27 cellular contexts compared by ENCODE assay signal in the genomic region with DNA sequence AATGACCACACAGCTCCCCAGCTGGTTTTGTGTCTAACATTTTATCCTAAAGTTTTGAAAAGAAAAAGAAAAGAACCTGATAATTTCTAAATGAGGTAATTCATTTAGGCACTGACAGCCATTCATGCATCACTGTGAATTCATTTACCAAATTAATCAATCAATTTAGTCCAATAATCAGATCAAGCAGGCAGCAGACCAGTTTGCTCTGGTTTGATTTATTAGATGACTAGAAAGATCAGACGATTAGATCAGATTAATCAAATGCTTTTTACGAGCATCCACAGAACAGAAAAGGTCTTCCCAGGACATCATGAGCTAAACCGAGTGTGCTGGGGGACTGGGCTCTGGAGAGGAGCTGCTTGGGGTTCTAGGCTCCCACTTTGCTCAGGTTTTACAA.
"Had no signal": no experiment of that assay in that cellular context is flagged by ENCODE, and none has a peak within 500 bp of the region (broad histone marks: within the 10 kb centered on the region; RNA-seq: fewer than 3 reads in every experiment).

No MANE protein-coding gene starts in this region.

- H3K4me3 ChIP-seq: gastrocnemius medialis, heart left ventricle, hepatocyte, left lung, pancreas, prostate gland, right atrium auricular region, smooth muscle cell, suprapubic skin, transverse colon, vagina had no signal

- H3K4me1 Mint-ChIP-seq: naive thymus-derived CD4-positive, alpha-beta T cell; stimulated activated naive CD8-positive, alpha-beta T cell treated with anti-CD3 and anti-CD28 coated beads, Interleukin-15, amount 100 ng/mL, for 72 hours had no signal

- H2AFZ ChIP-seq: hepatocyte had no signal

- DNase-seq: cortex of kidney; effector memory CD8-positive, alpha-beta T cell; foreskin fibroblast; gastrocnemius medialis; heart left ventricle; left cardiac atrium; left lung; mesenchymal stem cell; naive thymus-derived CD4-positive, alpha-beta T cell; nephron progenitor cell; nucleus accumbens; pancreas; stimulated activated CD4-positive, alpha-beta T cell treated with anti-CD3 and anti-CD28 coated beads, Interleukin-12 subunit alpha, Interleukin-12 subunit beta, amount 100 ng/mL, for 4 hours; stimulated activated CD4-positive, alpha-beta T cell treated with anti-CD3 and anti-CD28 coated beads, Interleukin-1b, Interleukin-23, amount 100 ng/mL, for 48 hours; stimulated activated CD4-positive, alpha-beta T cell treated with anti-CD3 and anti-CD28 coated beads, Interleukin-4, amount 100 ng/mL, for 1 hour; stimulated activated CD8-positive, alpha-beta memory T cell treated with anti-CD3 and anti-CD28 coated beads, Interleukin-4, amount 100 ng/mL, for 48 hours; stimulated activated naive CD4-positive, alpha-beta T cell; stimulated activated naive CD8-positive, alpha-beta T cell treated with anti-CD3 and anti-CD28 coated beads, Interleukin-15, amount 100 ng/mL, for 72 hours; transverse colon had no signal

- H3K4me2 ChIP-seq: hepatocyte, smooth muscle cell had no signal

- H3K9me3 ChIP-seq: gastrocnemius medialis, heart left ventricle, left lung, pancreas, prostate gland, right atrium auricular region, suprapubic skin, transverse colon, vagina had no signal

- H3K9me3 Mint-ChIP-seq: effector memory CD8-positive, alpha-beta T cell; mesothelial cell of epicardium; stimulated activated naive CD8-positive, alpha-beta T cell treated with anti-CD3 and anti-CD28 coated beads, Interleukin-15, amount 100 ng/mL, for 72 hours had no signal

- H3K27me3 ChIP-seq: gastrocnemius medialis, hepatocyte, left lung, pancreas, right atrium auricular region, transverse colon, vagina had no signal

- H3K36me3 ChIP-seq: gastrocnemius medialis, heart left ventricle, left lung, pancreas, prostate gland, right atrium auricular region, suprapubic skin, transverse colon, vagina had no signal

- H3K27ac ChIP-seq: gastrocnemius medialis, heart left ventricle, hepatocyte, left lung, pancreas, prostate gland, right atrium auricular region, suprapubic skin, transverse colon, vagina had no signal

- H3K27me3 Mint-ChIP-seq: effector memory CD8-positive, alpha-beta T cell had no signal

- H3K4me3 Mint-ChIP-seq: effector memory CD8-positive, alpha-beta T cell; mesothelial cell of epicardium; naive thymus-derived CD4-positive, alpha-beta T cell; nephron progenitor cell; stimulated activated naive CD8-positive, alpha-beta T cell treated with anti-CD3 and anti-CD28 coated beads, Interleukin-15, amount 100 ng/mL, for 72 hours had no signal

- H3K79me2 ChIP-seq: hepatocyte had no signal

- H3K27ac Mint-ChIP-seq: effector memory CD8-positive, alpha-beta T cell; mesothelial cell of epicardium; naive thymus-derived CD4-positive, alpha-beta T cell; nephron progenitor cell; stimulated activated naive CD8-positive, alpha-beta T cell treated with anti-CD3 and anti-CD28 coated beads, Interleukin-15, amount 100 ng/mL, for 72 hours had no signal

- H3K4me1 ChIP-seq: gastrocnemius medialis, heart left ventricle, left lung, pancreas, prostate gland, right atrium auricular region, suprapubic skin, transverse colon, vagina had no signal

- ATAC-seq: effector memory CD8-positive, alpha-beta T cell; gastrocnemius medialis; heart left ventricle; left cardiac atrium; left lung; naive thymus-derived CD4-positive, alpha-beta T cell; pancreas; sciatic nerve; stimulated activated naive CD8-positive, alpha-beta T cell treated with anti-CD3 and anti-CD28 coated beads, Interleukin-15, amount 100 ng/mL, for 72 hours had no signal

- H3K36me3 Mint-ChIP-seq: mesothelial cell of epicardium; naive thymus-derived CD4-positive, alpha-beta T cell had no signal
